ENCODE assay signal across 26 cellular contexts in the genomic region with DNA sequence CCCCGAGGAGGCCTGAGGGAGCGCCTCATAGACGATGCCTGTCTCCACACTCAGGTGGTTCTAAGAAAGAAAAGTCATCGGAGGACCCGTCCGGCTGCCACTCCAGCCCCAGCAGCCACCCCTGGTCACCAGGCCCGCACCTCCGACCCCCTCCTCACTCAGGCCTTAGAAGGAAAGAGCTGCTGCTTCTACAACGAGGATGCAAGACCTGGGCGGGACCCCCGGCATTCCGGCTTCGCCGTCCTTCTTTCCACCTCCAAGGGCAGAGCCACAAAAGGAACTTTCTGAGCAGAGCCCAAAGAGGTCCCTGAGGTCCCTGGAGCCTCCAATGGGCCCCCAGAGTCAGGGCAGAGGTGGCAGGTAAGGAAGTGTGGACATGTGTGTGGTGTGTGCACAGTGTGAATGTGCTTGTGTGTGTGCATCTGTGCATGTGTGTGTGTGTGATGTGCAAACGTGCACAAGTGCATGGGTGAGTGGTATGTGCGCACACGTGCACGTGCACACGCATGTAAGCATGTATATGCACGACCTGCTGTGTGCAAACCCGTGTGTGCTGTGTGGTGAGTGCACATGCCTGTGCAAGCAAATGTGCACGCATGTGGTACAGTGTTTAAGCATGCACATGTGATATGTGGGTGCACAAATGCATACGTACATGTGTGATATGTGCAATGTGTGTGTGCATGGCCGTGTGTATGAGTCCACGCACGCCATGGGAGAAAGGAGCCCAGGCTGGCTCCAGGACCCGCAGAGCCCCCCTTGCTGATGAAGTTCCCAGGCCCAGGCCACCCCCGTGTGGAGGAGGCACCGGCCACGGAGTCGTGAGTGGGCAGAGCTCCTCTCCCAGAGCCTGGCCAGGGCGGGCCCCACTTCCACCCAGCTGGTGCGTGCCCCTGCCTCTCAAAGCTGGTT. TPM values are rescaled to one million over a fixed set of nuclear protein-coding genes. Genes with fewer than 3 reads are reported as not detected.
"Had no signal": no experiment of that assay in that cellular context is flagged by ENCODE, and none has a peak within 500 bp of the region (broad histone marks: within the 10 kb centered on the region; RNA-seq: fewer than 3 reads in every experiment).

No MANE protein-coding gene starts in this region.

- H3K4me1 Mint-ChIP-seq: immature natural killer cell; stimulated activated naive B cell treated with anti-CD40 and anti-IgM and Interleukin-4, amounts not matched to agents 10 μg/mL and 1 μg/mL and 100 μg/mL, for 72 hours; stimulated activated naive CD8-positive, alpha-beta T cell treated with anti-CD3 and anti-CD28 coated beads, Interleukin-15, amount 100 ng/mL, for 72 hours had no signal

- H3K36me3 ChIP-seq: esophagus squamous epithelium, gastroesophageal sphincter, left lung, neutrophil, right lobe of liver, thoracic aorta, transverse colon, uterus had no signal

- H3K9me3 ChIP-seq: esophagus squamous epithelium, gastroesophageal sphincter, left lung, neutrophil, psoas muscle, right lobe of liver, thoracic aorta, transverse colon, uterus had no signal

- H3K4me1 ChIP-seq: gastroesophageal sphincter, left lung, psoas muscle, right lobe of liver, transverse colon, uterus had no signal

- FAIRE-seq: colon, keratinocyte had no signal

- H3K4me3 ChIP-seq: esophagus squamous epithelium, gastroesophageal sphincter, left lung, lung, psoas muscle, right lobe of liver, thoracic aorta, transverse colon, uterus had no signal

- H3K36me3 Mint-ChIP-seq: immature natural killer cell; stimulated activated naive B cell treated with anti-CD40 and anti-IgM and Interleukin-4, amounts not matched to agents 10 μg/mL and 1 μg/mL and 100 μg/mL, for 72 hours had no signal

- H3K4me3 Mint-ChIP-seq: dendritic cell treated with granulocyte-macrophage colony-stimulating factor and Interleukin-4, amounts not matched to agents 40 ng/mL and 50 ng/mL, for 4 days; effector memory CD8-positive, alpha-beta T cell; immature natural killer cell; nephron; stimulated activated naive B cell treated with anti-CD40 and anti-IgM and Interleukin-4, amounts not matched to agents 10 μg/mL and 1 μg/mL and 100 μg/mL, for 72 hours; stimulated activated naive CD8-positive, alpha-beta T cell treated with anti-CD3 and anti-CD28 coated beads, Interleukin-15, amount 100 ng/mL, for 72 hours had no signal

- H3K27ac ChIP-seq: esophagus squamous epithelium, gastroesophageal sphincter, left lung, neutrophil, psoas muscle, right lobe of liver, thoracic aorta, transverse colon, uterus had no signal

- H3K9me3 Mint-ChIP-seq: dendritic cell treated with granulocyte-macrophage colony-stimulating factor and Interleukin-4, amounts not matched to agents 40 ng/mL and 50 ng/mL, for 4 days; effector memory CD8-positive, alpha-beta T cell; immature natural killer cell; nephron; stimulated activated naive B cell treated with anti-CD40 and anti-IgM and Interleukin-4, amounts not matched to agents 10 μg/mL and 1 μg/mL and 100 μg/mL, for 72 hours; stimulated activated naive CD8-positive, alpha-beta T cell treated with anti-CD3 and anti-CD28 coated beads, Interleukin-15, amount 100 ng/mL, for 72 hours had no signal

- H3K27me3 ChIP-seq: right lobe of liver, uterus had no signal

- DNase-seq: effector memory CD8-positive, alpha-beta T cell; esophagus squamous epithelium; foreskin fibroblast; immature natural killer cell; mesenchymal stem cell; midbrain; psoas muscle; retina; stimulated activated CD4-positive, alpha-beta T cell treated with anti-CD3 and anti-CD28 coated beads, Interleukin-4, amount 100 ng/mL, for 4 hours; stimulated activated naive B cell treated with anti-CD40 and anti-IgM and Interleukin-4, amounts not matched to agents 10 μg/mL and 1 μg/mL and 100 μg/mL, for 72 hours; stimulated activated naive CD8-positive, alpha-beta T cell treated with anti-CD3 and anti-CD28 coated beads, Interleukin-15, amount 100 ng/mL, for 72 hours; transverse colon; uterus had no signal

- H3K27ac Mint-ChIP-seq: dendritic cell treated with granulocyte-macrophage colony-stimulating factor and Interleukin-4, amounts not matched to agents 40 ng/mL and 50 ng/mL, for 4 days; effector memory CD8-positive, alpha-beta T cell; immature natural killer cell; nephron; stimulated activated naive B cell treated with anti-CD40 and anti-IgM and Interleukin-4, amounts not matched to agents 10 μg/mL and 1 μg/mL and 100 μg/mL, for 72 hours; stimulated activated naive CD8-positive, alpha-beta T cell treated with anti-CD3 and anti-CD28 coated beads, Interleukin-15, amount 100 ng/mL, for 72 hours had no signal

RNA-seq across cellular contexts. Expression of gene LHX3, which starts 58.5 kb away (rescaled TPM):
- total RNA-seq: epithelial cell of proximal tubule, esophagus squamous epithelium, gastroesophageal sphincter, left lung, lung, osteoblast, psoas muscle, right lobe of liver, subcutaneous adipose tissue, thoracic aorta, transverse colon, uterus had no signal
- polyA plus RNA-seq: immature natural killer cell, keratinocyte, lung, psoas muscle had no signal
